In the genomic region with DNA sequence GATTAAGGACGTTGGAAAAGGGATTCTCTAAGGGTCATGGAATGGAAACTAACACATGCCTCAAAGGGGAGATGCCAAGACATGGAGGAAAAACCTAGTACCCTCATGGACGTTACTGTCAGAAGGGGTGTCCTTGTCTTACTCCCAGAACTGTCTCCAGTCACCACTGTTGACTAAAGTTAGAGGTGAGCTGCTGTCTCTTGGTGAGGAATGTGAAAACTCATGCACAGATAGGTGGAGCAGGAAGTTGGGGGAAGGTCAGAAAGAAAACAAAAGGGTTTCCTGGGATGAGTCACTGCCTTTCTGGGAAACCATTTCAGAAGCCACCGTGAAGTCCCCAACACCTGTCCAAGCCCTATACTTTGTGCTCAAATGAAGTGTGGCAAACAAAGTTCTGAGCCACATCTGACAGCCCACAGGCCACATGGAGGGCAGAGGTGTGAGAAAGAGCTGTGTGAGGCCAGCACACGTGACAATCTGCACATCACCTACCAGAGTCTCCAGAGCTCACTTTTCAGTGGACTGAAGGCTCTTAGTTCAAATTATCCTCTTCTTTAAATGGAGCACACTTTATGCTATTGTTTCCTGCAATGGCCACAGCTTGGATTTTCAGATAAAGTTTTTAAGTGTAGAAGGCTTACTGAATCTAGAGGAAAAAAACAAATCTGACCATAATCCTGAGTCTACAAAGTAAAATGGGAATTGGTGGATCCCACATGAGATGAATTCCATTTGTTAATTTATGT, we compare ENCODE assay signal across 7 cellular contexts.
DNase-seq lines count a peak whose midpoint lies in the region; ATAC-seq and TF ChIP-seq lines count a peak whose summit lies in the region.

No MANE protein-coding gene starts in this region.

- no peak overlapping the region for H3K27ac ChIP-seq in uterus

- H3K36me3 Mint-ChIP-seq in stimulated activated naive CD8-positive, alpha-beta T cell treated with anti-CD3 and anti-CD28 coated beads, Interleukin-15, Interleukin-2, amounts not matched to agents 100 ng/mL and 50 ng/mL, for 24 hours (ENCODE audit: low read depth) = no peaks in the 10 kb centered on the region
- no peaks in the 10 kb centered on the region for H3K36me3 Mint-ChIP-seq in glutamatergic neuron (ENCODE audit: unreplicated experiment)

- H3K4me3 Mint-ChIP-seq in stimulated activated naive CD8-positive, alpha-beta T cell treated with anti-CD3 and anti-CD28 coated beads, Interleukin-15, Interleukin-2, amounts not matched to agents 100 ng/mL and 50 ng/mL, for 24 hours = peak overlapping the region; percentile 50
- H3K4me3 Mint-ChIP-seq in glutamatergic neuron (ENCODE audit: unreplicated experiment) = no peak overlapping the region

- H3K9me3 ChIP-seq in uterus = no peaks in the 10 kb centered on the region

- no peak for TF ChIP-seq CTCF in glutamatergic neuron (IDR thresholded peaks at IDR 0.05; ENCODE audit: partially characterized antibody, unreplicated experiment)
- TF ChIP-seq CTCF in uterus (IDR thresholded peaks at IDR 0.05) = no peak

- H3K4me3 ChIP-seq in uterus = no peak overlapping the region

- TF ChIP-seq POLR2A in uterus (IDR thresholded peaks at IDR 0.05) = no peak

- intact Hi-C loops in uterus (cut with DNase I; ENCODE audit: low total_unique reads) = no loop called here

- H3K36me3 ChIP-seq in uterus = no peaks in the 10 kb centered on the region

- peaks cover 4% of the 10 kb centered on the region for H3K27me3 Mint-ChIP-seq in stimulated activated naive CD8-positive, alpha-beta T cell treated with anti-CD3 and anti-CD28 coated beads, Interleukin-15, Interleukin-2, amounts not matched to agents 100 ng/mL and 50 ng/mL, for 24 hours
- H3K27me3 Mint-ChIP-seq in glutamatergic neuron (ENCODE audit: unreplicated experiment) = no peaks in the 10 kb centered on the region

- H3K27ac Mint-ChIP-seq in stimulated activated naive CD8-positive, alpha-beta T cell treated with anti-CD3 and anti-CD28 coated beads, Interleukin-15, Interleukin-2, amounts not matched to agents 100 ng/mL and 50 ng/mL, for 24 hours = peak overlapping the region; percentile 53
- no peak overlapping the region for H3K27ac Mint-ChIP-seq in glutamatergic neuron (ENCODE audit: unreplicated experiment)

- peak; percentile 78 to 80 for DNase-seq in activated CD4-positive, alpha-beta T cell treated with anti-CD3 and anti-CD28 coated beads, Interleukin-2, amount 50 U/mL, for 48 hours
- DNase-seq in iPS DF 19.7 (ENCODE audit: low read depth, low spot score) = peak; percentile 71
- no peak for DNase-seq in glutamatergic neuron
- no peak for DNase-seq in uterus

- H3K4me1 ChIP-seq in uterus = no peaks in the 10 kb centered on the region

- peaks cover 46% of the 10 kb centered on the region for H3K4me1 Mint-ChIP-seq in stimulated activated naive CD8-positive, alpha-beta T cell treated with anti-CD3 and anti-CD28 coated beads, Interleukin-15, Interleukin-2, amounts not matched to agents 100 ng/mL and 50 ng/mL, for 24 hours (ENCODE audit: low read depth)
- H3K4me1 Mint-ChIP-seq in glutamatergic neuron (ENCODE audit: low read depth, unreplicated experiment) = no peaks in the 10 kb centered on the region

- ATAC-seq in GM19455 (IDR thresholded peaks at IDR 0.05; ENCODE audit: unreplicated experiment) (peak; percentile 92), HG03280 (IDR thresholded peaks at IDR 0.05; ENCODE audit: unreplicated experiment) (peak; percentile 78)

- H3K9me3 Mint-ChIP-seq in stimulated activated naive CD8-positive, alpha-beta T cell treated with anti-CD3 and anti-CD28 coated beads, Interleukin-15, Interleukin-2, amounts not matched to agents 100 ng/mL and 50 ng/mL, for 24 hours = peaks cover 3% of the 10 kb centered on the region
- H3K9me3 Mint-ChIP-seq in glutamatergic neuron (ENCODE audit: unreplicated experiment) = peaks cover 5% of the 10 kb centered on the region

- no peaks in the 10 kb centered on the region for H3K27me3 ChIP-seq in uterus

Comparison
In these comparisons a context has a peak if more than half of its experiments do, and no peak if none do; other contexts are left out.
1. DNase-seq: peak in activated CD4-positive, alpha-beta T cell treated with anti-CD3 and anti-CD28 coated beads, Interleukin-2, amount 50 U/mL, for 48 hours (2 of 2) and iPS DF 19.7 (single experiment); none in glutamatergic neuron (single experiment) and uterus (0 of 2).